8 cellular contexts compared by ENCODE assay signal in the genomic region with DNA sequence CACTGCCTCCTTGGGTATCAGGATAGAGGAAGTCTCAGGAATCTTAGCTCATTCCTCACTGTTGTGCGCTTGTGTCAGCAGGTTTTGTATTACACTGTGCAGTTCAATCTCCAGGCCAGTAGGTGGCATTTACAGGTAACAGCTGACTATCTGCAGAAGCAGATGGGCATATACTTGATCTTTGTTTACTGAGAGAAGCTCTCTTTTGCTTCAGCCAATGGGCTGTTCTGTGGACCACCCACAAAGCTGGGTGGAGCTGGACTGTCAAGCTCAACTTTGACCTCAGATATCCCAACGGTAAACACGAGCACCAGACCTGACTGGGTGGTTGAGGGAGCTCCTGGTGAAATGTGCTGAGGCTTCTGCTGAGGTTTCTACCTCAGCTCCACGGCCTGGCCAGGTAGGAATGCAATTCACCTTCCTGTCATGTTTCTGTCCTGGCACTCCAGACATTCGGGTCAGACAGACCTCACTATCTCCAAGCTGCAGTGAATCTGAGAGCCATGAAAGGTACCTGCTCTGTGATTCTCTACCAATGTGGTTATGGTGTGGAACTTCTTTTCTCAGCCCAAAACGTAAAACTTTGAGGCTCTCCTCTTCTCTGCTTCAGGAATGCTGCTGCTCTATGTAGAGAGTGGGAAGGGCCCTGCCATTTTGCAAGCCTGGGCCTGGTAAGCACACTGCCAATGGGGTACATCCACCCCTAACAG.
DNase-seq lines count a peak whose midpoint lies in the region; ATAC-seq and TF ChIP-seq lines count a peak whose summit lies in the region.

No MANE protein-coding gene starts in this region.

- H3K4me3 Mint-ChIP-seq in nephron progenitor cell: no peak overlapping the region

- peaks cover 49% of the 10 kb centered on the region for H3K9me3 Mint-ChIP-seq in nephron progenitor cell

- ATAC-seq in HG03469 (IDR thresholded peaks at IDR 0.05; ENCODE audit: unreplicated experiment): peak; percentile 96

- DNase-seq in NCI-H1417 (lab: John Stamatoyannopoulos, UW) (peak; percentile 10 to 67 (median 36)), NCI-H1417 treated with DMSO at 0.1 percent for 48 hours (lab: John Stamatoyannopoulos, UW) (no peak), GM20000 (ENCODE audit: low spot score) (peak; percentile 33), RPMI8226 (peak; percentile 58), epithelial cell of proximal tubule (ENCODE audit: low read depth) (peak; percentile 59), nephron progenitor cell (peak; percentile 8), GM19238 (ENCODE audit: insufficient read length, low spot score) (no peak)

- no peak overlapping the region for H3K4me3 ChIP-seq in epithelial cell of proximal tubule (ENCODE audit: low read depth, low read length)

- TF ChIP-seq CTCF in GM20000 (IDR thresholded peaks at IDR 0.05; ENCODE audit: extremely low read depth, missing control alignments) (peak; percentile 59), epithelial cell of proximal tubule (conservative IDR thresholded peaks at IDR 0.05; ENCODE audit: low read depth, low read length) (peak; percentile 83), nephron progenitor cell (IDR thresholded peaks at IDR 0.05) (peak; percentile 50)

- peaks cover 41% of the 10 kb centered on the region for H3K36me3 Mint-ChIP-seq in nephron progenitor cell (ENCODE audit: low read depth)

- H3K27ac Mint-ChIP-seq in nephron progenitor cell: no peak overlapping the region

- H3K4me1 Mint-ChIP-seq in nephron progenitor cell: no peaks in the 10 kb centered on the region

- peaks cover 6% of the 10 kb centered on the region for H3K27me3 Mint-ChIP-seq in nephron progenitor cell (ENCODE audit: low read depth, poor library complexity)

Comparison
In these comparisons a context has a peak if more than half of its experiments do, and no peak if none do; other contexts are left out.
1. DNase-seq: peak in NCI-H1417 (3 of 3), GM20000 (single experiment), RPMI8226 (single experiment), epithelial cell of proximal tubule (single experiment) and nephron progenitor cell (single experiment); none in NCI-H1417 treated with DMSO at 0.1 percent for 48 hours (single experiment) and GM19238 (single experiment).
2. Peak in every context shown above with its lines, with median percentiles within 50 percentile points of each other: CTCF ChIP-seq.